24 cellular contexts compared by ENCODE assay signal in genomic region chr4:55122235-55122634, GRCh38. TPM values are rescaled to one million over a fixed set of nuclear protein-coding genes. Genes with fewer than 3 reads are reported as not detected.
A peak's percentile ranks its signal among the peaks of the same experiment; 100 is the strongest.
DNase-seq lines count a peak whose midpoint lies in the region; ATAC-seq, FAIRE-seq and TF ChIP-seq lines count a peak whose summit lies in the region.
"Had no signal": no experiment of that assay in that cellular context is flagged by ENCODE, and none has a peak within 500 bp of the region (broad histone marks: within the 10 kb centered on the region; RNA-seq: fewer than 3 reads in every experiment).

No MANE protein-coding gene starts in this region.

- TF ChIP-seq CTCF in heart left ventricle (IDR thresholded peaks at IDR 0.05): no peak
- no peak for TF ChIP-seq CTCF in HepG2 (CRISPR knock-in tag; IDR thresholded peaks at IDR 0.05)

- H3K79me2 ChIP-seq in HepG2 (ENCODE audit: insufficient read depth, low read length): no peaks in the 10 kb centered on the region

- intact Hi-C loops in heart left ventricle (cut with DNase I) (loop anchor here in 6 of 10 donors (5.0 to 10.0 kb wide), 6 partner anchors 45 to 195 kb away; no protein-coding TSS in a partner anchor), Right ventricle myocardium inferior (cut with DNase I) (loop anchor here (5.0 kb wide), 2 partner anchors 45 to 115 kb away; no protein-coding TSS in a partner anchor), HepG2 (cut with micrococcal nuclease; ENCODE audit: unreplicated experiment) (no loop called here)
- intact Hi-C loops in activated CD4-positive, alpha-beta T cell treated with anti-CD3 and anti-CD28 coated beads, Interleukin-2, amount 10 ng/mL, durations not matched to agents 24 days and 14 days (cut with micrococcal nuclease): no loop called here
- intact Hi-C loops in activated CD4-positive, alpha-beta memory T cell treated with anti-CD3 and anti-CD28 coated beads for 36 hours (cut with micrococcal nuclease): no loop called here

- no peak overlapping the region for H3K4me3 Mint-ChIP-seq in activated CD4-positive, alpha-beta T cell treated with anti-CD3 and anti-CD28 coated beads, Interleukin-2, amount 10 ng/mL, durations not matched to agents 24 days and 14 days
- no peak overlapping the region for H3K4me3 Mint-ChIP-seq in activated CD4-positive, alpha-beta memory T cell treated with anti-CD3 and anti-CD28 coated beads for 36 hours
- H3K4me3 Mint-ChIP-seq: activated T-cell treated with anti-CD3 and anti-CD28 coated beads, Interleukin-2, amount 50 U/mL, for 4 hours; CD8-positive, alpha-beta memory T cell; stimulated activated effector memory CD8-positive, alpha-beta T cell treated with anti-CD3 and anti-CD28 coated beads, Interleukin-12 subunit alpha, Interleukin-12 subunit beta, amount 100 ng/mL, for 72 hours had no signal

- H3K27ac ChIP-seq in heart left ventricle: peak overlapping the region in 7 of 12 donors; percentile 17 to 86 (median 52)
- H3K27ac ChIP-seq in HepG2 (ENCODE audit: extremely low read length, insufficient read depth, low read length): no peak overlapping the region
- H3K27ac ChIP-seq in subcutaneous abdominal adipose tissue (ENCODE audit: low read depth, low read length): peak overlapping the region; percentile 67
- H3K27ac ChIP-seq: A549, HL-60, spleen, suprapubic skin, vagina had no signal

- DNase-seq in heart left ventricle: no peak
- no peak for DNase-seq in Right ventricle myocardium inferior (ENCODE audit: missing footprints)
- DNase-seq in NCI-H774 (lab: John Stamatoyannopoulos, UW): peak; percentile 16
- DNase-seq in HepG2 (ENCODE audit: low spot score): peak; percentile 6
- no peak for DNase-seq in activated CD4-positive, alpha-beta T cell treated with anti-CD3 and anti-CD28 coated beads, Interleukin-2, amount 10 ng/mL, durations not matched to agents 24 days and 14 days
- DNase-seq in activated CD4-positive, alpha-beta memory T cell treated with anti-CD3 and anti-CD28 coated beads for 36 hours: no peak
- no peak for DNase-seq in retina
- DNase-seq: activated T-cell treated with anti-CD3 and anti-CD28 coated beads, Interleukin-2, amount 50 U/mL, for 4 hours; CD8-positive, alpha-beta memory T cell; HCEC 1CT; hippocampal formation; IMR-90; nucleus accumbens; spleen; stimulated activated CD4-positive, alpha-beta T cell treated with anti-CD3 and anti-CD28 coated beads, Interleukin-2, amount 100 ng/mL, for 48 hours; T-helper 1 cell had no signal

- in situ Hi-C loops in HepG2 (cut with HindIII; ENCODE audit: extremely low pct_ligation_motif_present, low pct_unique_long_range_greater_than_20kb): no loop called here

- 57 to 69% (median 68%) methylated on average over 2 of the region's 2 CpGs for WGBS in heart left ventricle, 4 donors
- 2% methylated on average over 2 of the region's 2 CpGs for WGBS in HepG2 (ENCODE audit: low lambda C conversion rate)

- H3K4me1 ChIP-seq in heart left ventricle (peaks cover 0 to 24% (median 9%) of the 10 kb centered on the region in 12 donors), HepG2 (ENCODE audit: insufficient read depth, low read length) (no peaks in the 10 kb centered on the region), subcutaneous abdominal adipose tissue (ENCODE audit: control insufficient read depth in 5 of 5, insufficient read depth in 5 of 5, low read length in 5 of 5) (peaks cover 3 to 31% (median 18%) of the 10 kb centered on the region in 5 donors)
- H3K4me1 ChIP-seq: A549 had no signal

- H3K27me3 ChIP-seq in heart left ventricle (peaks cover 0 to 28% (median 13%) of the 10 kb centered on the region in 9 donors), HepG2 (ENCODE audit: control insufficient read depth in 1 of 2, insufficient read depth in 2 of 2, low read length in 2 of 2) (peaks cover 0 to 15% of the 10 kb centered on the region in 2 experiments; a peak in 3 of 5 replicates), subcutaneous abdominal adipose tissue (ENCODE audit: control insufficient read depth in 5 of 5, insufficient read depth in 4 of 5, low read length in 5 of 5) (peaks cover 0 to 16% (median 12%) of the 10 kb centered on the region in 5 donors)
- H3K27me3 ChIP-seq: vagina had no signal

- H3K9me3 Mint-ChIP-seq in activated CD4-positive, alpha-beta T cell treated with anti-CD3 and anti-CD28 coated beads, Interleukin-2, amount 10 ng/mL, durations not matched to agents 24 days and 14 days: peaks cover 3% of the 10 kb centered on the region
- no peaks in the 10 kb centered on the region for H3K9me3 Mint-ChIP-seq in activated CD4-positive, alpha-beta memory T cell treated with anti-CD3 and anti-CD28 coated beads for 36 hours
- H3K9me3 Mint-ChIP-seq: activated T-cell treated with anti-CD3 and anti-CD28 coated beads, Interleukin-2, amount 50 U/mL, for 4 hours; stimulated activated effector memory CD8-positive, alpha-beta T cell treated with anti-CD3 and anti-CD28 coated beads, Interleukin-12 subunit alpha, Interleukin-12 subunit beta, amount 100 ng/mL, for 72 hours had no signal

- H2AFZ ChIP-seq in HepG2 (ENCODE audit: low read length): no peak overlapping the region

- POLR2A ChIA-PET in HepG2 (lab: Yijun Ruan, JAX): no interaction called here
- POLR2A ChIA-PET in activated CD4-positive, alpha-beta memory T cell treated with anti-CD3 and anti-CD28 coated beads for 36 hours (lab: Charles Lee): no interaction called here

- TF ChIP-seq EP300 in HepG2 (IDR thresholded peaks at IDR 0.05; ENCODE audit: low read depth in 2 of 2, low read length in 2 of 2): no peak
- no peak for TF ChIP-seq EP300 in HepG2 (CRISPR knock-in tag; IDR thresholded peaks at IDR 0.05; ENCODE audit: borderline replicate concordance)

- peaks cover 37% of the 10 kb centered on the region for H3K27me3 Mint-ChIP-seq in activated CD4-positive, alpha-beta T cell treated with anti-CD3 and anti-CD28 coated beads, Interleukin-2, amount 10 ng/mL, durations not matched to agents 24 days and 14 days
- peaks cover 30% of the 10 kb centered on the region for H3K27me3 Mint-ChIP-seq in activated CD4-positive, alpha-beta memory T cell treated with anti-CD3 and anti-CD28 coated beads for 36 hours

- no peak for ATAC-seq in heart left ventricle
- no peak for ATAC-seq in Right ventricle myocardium inferior
- ATAC-seq in HepG2: no peak
- ATAC-seq: activated T-cell treated with anti-CD3 and anti-CD28 coated beads, Interleukin-2, amount 50 U/mL, for 4 hours; stimulated activated effector memory CD8-positive, alpha-beta T cell treated with anti-CD3 and anti-CD28 coated beads, Interleukin-12 subunit alpha, Interleukin-12 subunit beta, amount 100 ng/mL, for 72 hours had no signal

- no peaks in the 10 kb centered on the region for H3K36me3 Mint-ChIP-seq in activated CD4-positive, alpha-beta T cell treated with anti-CD3 and anti-CD28 coated beads, Interleukin-2, amount 10 ng/mL, durations not matched to agents 24 days and 14 days (ENCODE audit: low read depth)
- H3K36me3 Mint-ChIP-seq in activated CD4-positive, alpha-beta memory T cell treated with anti-CD3 and anti-CD28 coated beads for 36 hours: no peaks in the 10 kb centered on the region
- H3K36me3 Mint-ChIP-seq: CD8-positive, alpha-beta memory T cell; stimulated activated effector memory CD8-positive, alpha-beta T cell treated with anti-CD3 and anti-CD28 coated beads, Interleukin-12 subunit alpha, Interleukin-12 subunit beta, amount 100 ng/mL, for 72 hours had no signal

- no peak overlapping the region for H3K27ac Mint-ChIP-seq in activated CD4-positive, alpha-beta T cell treated with anti-CD3 and anti-CD28 coated beads, Interleukin-2, amount 10 ng/mL, durations not matched to agents 24 days and 14 days
- no peak overlapping the region for H3K27ac Mint-ChIP-seq in activated CD4-positive, alpha-beta memory T cell treated with anti-CD3 and anti-CD28 coated beads for 36 hours
- H3K27ac Mint-ChIP-seq: CD8-positive, alpha-beta memory T cell; stimulated activated effector memory CD8-positive, alpha-beta T cell treated with anti-CD3 and anti-CD28 coated beads, Interleukin-12 subunit alpha, Interleukin-12 subunit beta, amount 100 ng/mL, for 72 hours had no signal

- H3K4me3 ChIP-seq in heart left ventricle: peak overlapping the region in 11 of 12 donors; percentile 2 to 87 (median 74)
- H3K4me3 ChIP-seq in HepG2 (replicated peaks in 1 of 3; ENCODE audit: insufficient read depth in 1 of 3, low read depth in 2 of 3, low read length in 3 of 3): no peak overlapping the region
- peak overlapping the region in 4 of 5 donors; percentile 15 to 86 (median 72) for H3K4me3 ChIP-seq in subcutaneous abdominal adipose tissue (ENCODE audit: low read depth in 1 of 5, low read length in 5 of 5)
- H3K4me3 ChIP-seq: A549 had no signal

- H3K9ac ChIP-seq in HepG2 (ENCODE audit: insufficient read depth, low read depth, low read length): no peak overlapping the region
- peak overlapping the region in 3 of 5 donors; percentile 5 to 49 (median 29) for H3K9ac ChIP-seq in subcutaneous abdominal adipose tissue (ENCODE audit: low read length in 5 of 5)

- H3K9me3 ChIP-seq in heart left ventricle (no peaks in the 10 kb centered on the region), HepG2 (ENCODE audit: low read length) (no peaks in the 10 kb centered on the region), subcutaneous abdominal adipose tissue (ENCODE audit: control insufficient read depth in 5 of 5, low read length in 5 of 5) (no peaks in the 10 kb centered on the region)
- H3K9me3 ChIP-seq: A549, spleen, suprapubic skin, vagina had no signal

- TF ChIP-seq POLR2A in heart left ventricle (IDR thresholded peaks at IDR 0.05) (no peak), HepG2 (IDR thresholded peaks at IDR 0.05; ENCODE audit: insufficient read depth in 1 of 2, low read depth in 2 of 2, low read length in 2 of 2) (no peak)

- no peak overlapping the region for H3K4me2 ChIP-seq in HepG2 (ENCODE audit: low read depth, low read length)
- H3K4me2 ChIP-seq: A549 had no signal

- CTCF ChIA-PET in HepG2 (lab: Yijun Ruan, JAX; ENCODE audit: low intra/inter-chr PET ratio, low total read pairs): no interaction called here
- CTCF ChIA-PET in activated CD4-positive, alpha-beta memory T cell treated with anti-CD3 and anti-CD28 coated beads for 36 hours (lab: Charles Lee): interaction anchor here (1.1 kb wide), 1 partner anchor 62 kb away, joined by 3 read pairs; no protein-coding TSS in a partner anchor

- H3K4me1 Mint-ChIP-seq in activated CD4-positive, alpha-beta T cell treated with anti-CD3 and anti-CD28 coated beads, Interleukin-2, amount 10 ng/mL, durations not matched to agents 24 days and 14 days: no peaks in the 10 kb centered on the region
- H3K4me1 Mint-ChIP-seq in activated CD4-positive, alpha-beta memory T cell treated with anti-CD3 and anti-CD28 coated beads for 36 hours (ENCODE audit: low read depth): peaks cover 2% of the 10 kb centered on the region
- H3K4me1 Mint-ChIP-seq: stimulated activated effector memory CD8-positive, alpha-beta T cell treated with anti-CD3 and anti-CD28 coated beads, Interleukin-12 subunit alpha, Interleukin-12 subunit beta, amount 100 ng/mL, for 72 hours had no signal

- peaks cover 0 to 5% (median 0%) of the 10 kb centered on the region in 9 donors for H3K36me3 ChIP-seq in heart left ventricle
- no peaks in the 10 kb centered on the region for H3K36me3 ChIP-seq in HepG2 (replicated peaks in 1 of 2; ENCODE audit: control insufficient read depth in 1 of 2, insufficient read depth in 2 of 2, low read length in 2 of 2)
- H3K36me3 ChIP-seq in subcutaneous abdominal adipose tissue (ENCODE audit: control insufficient read depth in 5 of 5, insufficient read depth in 5 of 5, low read length in 5 of 5): no peaks in the 10 kb centered on the region
- H3K36me3 ChIP-seq: spleen, suprapubic skin, vagina had no signal

- H4K20me1 ChIP-seq in HepG2 (ENCODE audit: insufficient read depth, low read length): no peaks in the 10 kb centered on the region

- no TSS peak for BruUV-seq in HepG2 (replicated peaks; lab: Mats Ljungman, UMichigan)

- FAIRE-seq in HepG2 (lab: Jason Lieb, UNC): no peak
- FAIRE-seq: A549, GM12891, TTC549 had no signal

- TF ChIP-seq RAD21 in HepG2 (CRISPR knock-in tag; IDR thresholded peaks at IDR 0.05): no peak

RNA-seq across cellular contexts. Expression of gene KDR, which starts 3.2 kb away (rescaled TPM):
- total RNA-seq in heart left ventricle (10 to 100 TPM; 13.4 to 51.0 (median 34.5) TPM), Right ventricle myocardium inferior (23.2 TPM), HepG2 (2016; rRNA removed; fragmentation: Illumina TruSeq; extraction: Trizol) (not detected in 2 replicates)
- polyA plus RNA-seq in heart left ventricle (10 to 100 TPM in 1 of 2 donors, 1 to 10 TPM in 1; 7.7 to 10.6 TPM), HepG2 (2011; rRNA removed) (not detected in 2 replicates)
- not detected in 2 replicates for total RNA-seq in HepG2 (2016; cell fraction: cytosol; rRNA removed; fragmentation: Illumina TruSeq; extraction: Trizol; ENCODE audit: low read depth)
- total RNA-seq in HepG2 (2016; cell fraction: insoluble cytoplasmic fraction; rRNA removed; fragmentation: Illumina TruSeq; extraction: Trizol): not detected in 2 replicates
- total RNA-seq in HepG2 (2016; cell fraction: membrane; rRNA removed; fragmentation: Illumina TruSeq; extraction: Trizol): not detected in 2 replicates
- total RNA-seq in HepG2 (2016; cell fraction: nucleus; rRNA removed; fragmentation: Illumina TruSeq; extraction: Trizol): not detected in 2 replicates
- not detected in 2 replicates for polyA plus RNA-seq in HepG2 (2011; cell fraction: cytosol; rRNA removed)
- not detected in 2 replicates for polyA plus RNA-seq in HepG2 (2011; cell fraction: nucleus; rRNA removed)
- not detected in 2 replicates for polyA plus RNA-seq in HepG2 (2012)
- polyA plus RNA-seq in HepG2 (2016; cell fraction: cytosol; fragmentation: Illumina TruSeq; extraction: Trizol; ENCODE audit: low read depth): not detected in 2 replicates
- not detected in 2 replicates for polyA plus RNA-seq in HepG2 (2016; cell fraction: insoluble cytoplasmic fraction; fragmentation: Illumina TruSeq; extraction: Trizol; ENCODE audit: low read depth)
- not detected in 2 replicates for polyA plus RNA-seq in HepG2 (2016; cell fraction: membrane; fragmentation: Illumina TruSeq; extraction: Trizol; ENCODE audit: low read depth)
- polyA plus RNA-seq in HepG2 (2016; cell fraction: nucleus; fragmentation: Illumina TruSeq; extraction: Trizol; ENCODE audit: insufficient read depth, low read depth): not detected in 2 replicates
- not detected in 2 replicates for polyA minus RNA-seq in HepG2 (2011; rRNA and poly(A)+ RNA removed; ENCODE audit: low replicate concordance)
- polyA minus RNA-seq in HepG2 (2011; cell fraction: cytosol; rRNA and poly(A)+ RNA removed): not detected in 2 replicates
- polyA minus RNA-seq in HepG2 (2011; cell fraction: nucleus; rRNA and poly(A)+ RNA removed): not detected in 2 replicates
- total RNA-seq in activated CD4-positive, alpha-beta T cell treated with anti-CD3 and anti-CD28 coated beads, Interleukin-2, amount 10 ng/mL, durations not matched to agents 24 days and 14 days: not detected in 2 replicates
- total RNA-seq in activated CD4-positive, alpha-beta memory T cell treated with anti-CD3 and anti-CD28 coated beads for 36 hours: not detected
- total RNA-seq: CD8-positive, alpha-beta memory T cell; IMR-90 had no signal
- polyA plus RNA-seq: A549; CD8-positive, alpha-beta memory T cell; IMR-90 had no signal

Comparison
In these comparisons a context has a peak if more than half of its experiments do, and no peak if none do; other contexts are left out.
1. DNase-seq: peak in NCI-H774 (single experiment) and HepG2 (single experiment); none in heart left ventricle (0 of 5), Right ventricle myocardium inferior (single experiment), activated CD4-positive, alpha-beta T cell treated with anti-CD3 and anti-CD28 coated beads, Interleukin-2, amount 10 ng/mL, durations not matched to agents 24 days and 14 days (single experiment), activated CD4-positive, alpha-beta memory T cell treated with anti-CD3 and anti-CD28 coated beads for 36 hours (single experiment) and retina (single experiment).
2. H3K4me3 ChIP-seq: peak in heart left ventricle (11 of 12) and subcutaneous abdominal adipose tissue (4 of 5); none in HepG2 (0 of 3).
3. RNA of gene KDR, which starts 3.2 kb away (total RNA-seq): 13.4 to 51.0 TPM in heart left ventricle and 23.2 TPM in Right ventricle myocardium inferior (single experiment); not detected in HepG2, not detected in activated CD4-positive, alpha-beta T cell treated with anti-CD3 and anti-CD28 coated beads, Interleukin-2, amount 10 ng/mL, durations not matched to agents 24 days and 14 days and not detected in activated CD4-positive, alpha-beta memory T cell treated with anti-CD3 and anti-CD28 coated beads for 36 hours; every median in the first group is over 10 times any median in the second.
4. intact Hi-C loops: an anchor here in heart left ventricle (5.0 to 10.0 kb wide) and Right ventricle myocardium inferior (5.0 kb wide); none called in HepG2, activated CD4-positive, alpha-beta T cell treated with anti-CD3 and anti-CD28 coated beads, Interleukin-2, amount 10 ng/mL, durations not matched to agents 24 days and 14 days and activated CD4-positive, alpha-beta memory T cell treated with anti-CD3 and anti-CD28 coated beads for 36 hours.